25 cellular contexts compared by ENCODE assay signal in genomic region chr19:21891086-21891485, GRCh38.
"Had no signal": no experiment of that assay in that cellular context is flagged by ENCODE, and none has a peak within 500 bp of the region (broad histone marks: within the 10 kb centered on the region; RNA-seq: fewer than 3 reads in every experiment).

No MANE protein-coding gene starts in this region.

- ATAC-seq: effector memory CD8-positive, alpha-beta T cell; esophagus mucosa; foreskin keratinocyte; gastrocnemius medialis; gastroesophageal sphincter; heart left ventricle; heart right ventricle had no signal

- H3K4me1 Mint-ChIP-seq: endodermal cell had no signal

- H3K27ac Mint-ChIP-seq: dendritic cell treated with granulocyte-macrophage colony-stimulating factor and Interleukin-4, amounts not matched to agents 40 ng/mL and 50 ng/mL, for 4 days; effector memory CD8-positive, alpha-beta T cell; endodermal cell had no signal

- H3K27ac ChIP-seq: colonic mucosa, coronary artery, dorsolateral prefrontal cortex, epithelial cell of prostate, esophagus muscularis mucosa, esophagus squamous epithelium, foreskin keratinocyte, gastrocnemius medialis, gastroesophageal sphincter, heart left ventricle, heart right ventricle had no signal

- H3K4me3 Mint-ChIP-seq: dendritic cell treated with granulocyte-macrophage colony-stimulating factor and Interleukin-4, amounts not matched to agents 40 ng/mL and 50 ng/mL, for 4 days; effector memory CD8-positive, alpha-beta T cell; endodermal cell had no signal

- H3K36me3 ChIP-seq: colonic mucosa, esophagus muscularis mucosa, esophagus squamous epithelium, gastrocnemius medialis, gastroesophageal sphincter, heart left ventricle, heart right ventricle had no signal

- DNase-seq: colonic mucosa; cortex of kidney; dermis blood vessel endothelial cell; dorsolateral prefrontal cortex; effector CD4-positive, alpha-beta T cell; effector CD8-positive, alpha-beta T cell; effector memory CD4-positive, alpha-beta T cell; effector memory CD8-positive, alpha-beta T cell; endodermal cell; erythroblast; esophagus squamous epithelium; foreskin fibroblast; foreskin keratinocyte; foreskin melanocyte; gastrocnemius medialis; glutamatergic neuron; head of caudate nucleus; heart left ventricle; heart right ventricle had no signal

- H3K4me1 ChIP-seq: colonic mucosa, esophagus muscularis mucosa, esophagus squamous epithelium, foreskin keratinocyte, gastrocnemius medialis, gastroesophageal sphincter, heart left ventricle, heart right ventricle had no signal

- H3K9me3 Mint-ChIP-seq: effector memory CD8-positive, alpha-beta T cell had no signal

- H3K9me3 ChIP-seq: colonic mucosa, gastrocnemius medialis had no signal

- H3K27me3 ChIP-seq: colonic mucosa, esophagus squamous epithelium, foreskin keratinocyte, gastrocnemius medialis, heart left ventricle, heart right ventricle had no signal

- H3K4me3 ChIP-seq: colonic mucosa, coronary artery, dorsolateral prefrontal cortex, esophagus muscularis mucosa, esophagus squamous epithelium, gastrocnemius medialis, gastroesophageal sphincter, heart left ventricle, heart right ventricle had no signal
